Comparison of ENCODE assay signal across 22 cellular contexts in genomic region chr1:227544677-227545076, GRCh38.
"Had no signal": no experiment of that assay in that cellular context is flagged by ENCODE, and none has a peak within 500 bp of the region (broad histone marks: within the 10 kb centered on the region; RNA-seq: fewer than 3 reads in every experiment).

No MANE protein-coding gene starts in this region.

- H3K4me3 ChIP-seq: neural progenitor cell, psoas muscle, testis, tibial nerve, upper lobe of right lung, vagina had no signal

- H3K36me3 Mint-ChIP-seq: naive thymus-derived CD8-positive, alpha-beta T cell; neural progenitor cell; stimulated activated naive B cell treated with anti-CD40 and anti-IgM and Interleukin-4, amounts not matched to agents 10 μg/mL and 1 μg/mL and 100 μg/mL, for 72 hours had no signal

- H3K27ac ChIP-seq: neural progenitor cell, psoas muscle, tibial nerve, upper lobe of right lung, vagina had no signal

- H3K9me3 ChIP-seq: psoas muscle, testis, tibial nerve, upper lobe of right lung, vagina had no signal

- H3K4me3 Mint-ChIP-seq: neural progenitor cell; stimulated activated naive B cell treated with anti-CD40 and anti-IgM and Interleukin-4, amounts not matched to agents 10 μg/mL and 1 μg/mL and 100 μg/mL, for 72 hours; stimulated activated naive CD8-positive, alpha-beta T cell treated with anti-CD3 and anti-CD28 coated beads, Interleukin-15, amount 100 ng/mL, for 72 hours had no signal

- DNase-seq: dermis blood vessel endothelial cell; effector CD4-positive, alpha-beta T cell; foreskin melanocyte; head of caudate nucleus; hippocampal formation; kidney glomerular epithelial cell; mesendoderm; naive thymus-derived CD8-positive, alpha-beta T cell; occipital lobe; retina; stimulated activated CD4-positive, alpha-beta T cell treated with anti-CD3 and anti-CD28 coated beads, Interleukin-2, amount 100 ng/mL, for 24 hours; stimulated activated CD4-positive, alpha-beta T cell treated with anti-CD3 and anti-CD28 coated beads, Interleukin-4, amount 100 ng/mL, for 4 hours; stimulated activated naive B cell treated with anti-CD40 and anti-IgM and Interleukin-4, amounts not matched to agents 10 μg/mL and 1 μg/mL and 100 μg/mL, for 72 hours; stimulated activated naive CD8-positive, alpha-beta T cell treated with anti-CD3 and anti-CD28 coated beads, Interleukin-15, amount 100 ng/mL, for 72 hours; testis; upper lobe of right lung had no signal

- H3K4me1 ChIP-seq: neural progenitor cell had no signal

- H3K9me3 Mint-ChIP-seq: naive thymus-derived CD8-positive, alpha-beta T cell; neural progenitor cell; stimulated activated naive B cell treated with anti-CD40 and anti-IgM and Interleukin-4, amounts not matched to agents 10 μg/mL and 1 μg/mL and 100 μg/mL, for 72 hours; stimulated activated naive CD8-positive, alpha-beta T cell treated with anti-CD3 and anti-CD28 coated beads, Interleukin-15, amount 100 ng/mL, for 72 hours had no signal

- ATAC-seq: naive thymus-derived CD8-positive, alpha-beta T cell; psoas muscle; sciatic nerve; stimulated activated naive B cell treated with anti-CD40 and anti-IgM and Interleukin-4, amounts not matched to agents 10 μg/mL and 1 μg/mL and 100 μg/mL, for 72 hours; stimulated activated naive CD8-positive, alpha-beta T cell treated with anti-CD3 and anti-CD28 coated beads, Interleukin-15, amount 100 ng/mL, for 72 hours; upper lobe of right lung had no signal

- FAIRE-seq: colon had no signal

- H3K27me3 ChIP-seq: testis, tibial nerve, upper lobe of right lung, vagina had no signal

- H3K36me3 ChIP-seq: neural progenitor cell, tibial nerve, upper lobe of right lung, vagina had no signal

- H3K27ac Mint-ChIP-seq: stimulated activated naive CD8-positive, alpha-beta T cell treated with anti-CD3 and anti-CD28 coated beads, Interleukin-15, amount 100 ng/mL, for 72 hours had no signal
